ENCODE assay signal across 1 cellular context in the genomic region with DNA sequence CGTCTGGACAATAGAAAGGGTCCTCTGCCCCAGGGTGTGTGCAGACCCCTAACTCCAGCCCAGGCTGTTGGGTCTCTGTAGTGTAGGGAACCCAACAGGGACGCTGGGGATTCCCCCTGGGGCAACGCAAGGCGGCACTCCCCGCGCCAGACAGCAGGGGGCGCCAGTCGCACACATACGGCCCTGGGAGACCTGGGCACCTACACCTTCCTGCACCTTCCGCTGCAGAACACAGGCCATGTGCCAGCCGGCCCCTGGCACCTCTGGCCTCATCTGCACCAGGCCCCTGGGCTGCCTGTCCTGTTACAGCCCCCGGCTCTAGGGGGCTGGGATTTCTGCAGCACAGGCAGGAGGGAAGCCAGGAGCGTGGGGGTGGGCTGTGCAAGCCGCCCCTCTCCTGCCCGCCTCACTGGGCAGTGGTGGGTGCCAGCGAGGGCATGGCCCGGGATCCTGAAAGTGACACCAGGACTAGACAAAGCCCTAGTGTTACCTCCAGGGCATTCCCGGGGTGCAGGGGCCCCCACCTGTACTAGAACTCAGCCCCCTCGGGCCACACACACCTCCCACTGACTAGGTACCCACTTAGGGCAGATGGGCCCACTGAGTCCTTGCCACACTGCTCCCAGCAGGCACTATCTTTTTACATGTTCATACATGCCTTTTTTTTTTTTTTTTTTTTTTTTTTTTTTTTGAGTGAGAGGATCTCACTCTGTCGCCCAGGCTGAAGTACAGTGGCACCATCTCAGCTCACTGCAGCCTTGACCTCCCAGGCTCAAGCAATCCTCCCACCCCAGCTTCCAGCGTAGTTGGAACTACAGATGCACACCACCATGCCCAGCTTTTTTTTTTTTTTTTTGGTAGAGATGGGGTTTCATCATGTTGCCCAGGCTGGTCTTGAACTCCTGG.
TF ChIP-seq lines count a peak whose summit lies in the region.

No MANE protein-coding gene starts in this region.

TF ChIP-seq in HepG2, 621 proteins besides CTCF, POLR2A, EP300 and RAD21 (continued from another document):
- TF ChIP-seq, protein P1, sequence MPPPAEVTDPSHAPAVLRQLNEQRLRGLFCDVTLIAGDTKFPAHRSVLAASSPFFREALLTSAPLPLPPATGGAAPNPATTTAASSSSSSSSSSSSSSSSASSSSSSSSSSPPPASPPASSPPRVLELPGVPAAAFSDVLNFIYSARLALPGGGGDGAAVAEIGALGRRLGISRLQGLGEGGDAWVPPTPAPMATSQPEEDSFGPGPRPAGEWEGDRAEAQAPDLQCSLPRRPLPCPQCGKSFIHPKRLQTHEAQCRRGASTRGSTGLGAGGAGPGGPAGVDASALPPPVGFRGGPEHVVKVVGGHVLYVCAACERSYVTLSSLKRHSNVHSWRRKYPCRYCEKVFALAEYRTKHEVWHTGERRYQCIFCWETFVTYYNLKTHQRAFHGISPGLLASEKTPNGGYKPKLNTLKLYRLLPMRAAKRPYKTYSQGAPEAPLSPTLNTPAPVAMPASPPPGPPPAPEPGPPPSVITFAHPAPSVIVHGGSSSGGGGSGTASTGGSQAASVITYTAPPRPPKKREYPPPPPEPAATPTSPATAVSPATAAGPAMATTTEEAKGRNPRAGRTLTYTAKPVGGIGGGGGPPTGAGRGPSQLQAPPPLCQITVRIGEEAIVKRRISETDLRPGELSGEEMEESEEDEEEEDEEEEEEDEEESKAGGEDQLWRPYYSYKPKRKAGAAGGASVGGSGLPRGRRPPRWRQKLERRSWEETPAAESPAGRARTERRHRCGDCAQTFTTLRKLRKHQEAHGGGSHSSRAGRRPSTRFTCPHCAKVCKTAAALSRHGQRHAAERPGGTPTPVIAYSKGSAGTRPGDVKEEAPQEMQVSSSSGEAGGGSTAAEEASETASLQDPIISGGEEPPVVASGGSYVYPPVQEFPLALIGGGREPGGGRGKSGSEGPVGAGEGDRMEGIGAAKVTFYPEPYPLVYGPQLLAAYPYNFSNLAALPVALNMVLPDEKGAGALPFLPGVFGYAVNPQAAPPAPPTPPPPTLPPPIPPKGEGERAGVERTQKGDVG (CRISPR knock-in tag; IDR thresholded peaks at IDR 0.05; ENCODE audit: borderline replicate concordance), result peak; percentile 27; the same call in 1 of the 2 replicates
- TF ChIP-seq HNF4G (IDR thresholded peaks at IDR 0.05; ENCODE audit: borderline replicate concordance, low read depth, low read length), result no peak
- TF ChIP-seq HNF4G (CRISPR knock-in tag; IDR thresholded peaks at IDR 0.05; ENCODE audit: borderline replicate concordance, low read depth), result no peak
- no peak for TF ChIP-seq ZNF230 (CRISPR knock-in tag; IDR thresholded peaks at IDR 0.05)
- TF ChIP-seq, protein P2, sequence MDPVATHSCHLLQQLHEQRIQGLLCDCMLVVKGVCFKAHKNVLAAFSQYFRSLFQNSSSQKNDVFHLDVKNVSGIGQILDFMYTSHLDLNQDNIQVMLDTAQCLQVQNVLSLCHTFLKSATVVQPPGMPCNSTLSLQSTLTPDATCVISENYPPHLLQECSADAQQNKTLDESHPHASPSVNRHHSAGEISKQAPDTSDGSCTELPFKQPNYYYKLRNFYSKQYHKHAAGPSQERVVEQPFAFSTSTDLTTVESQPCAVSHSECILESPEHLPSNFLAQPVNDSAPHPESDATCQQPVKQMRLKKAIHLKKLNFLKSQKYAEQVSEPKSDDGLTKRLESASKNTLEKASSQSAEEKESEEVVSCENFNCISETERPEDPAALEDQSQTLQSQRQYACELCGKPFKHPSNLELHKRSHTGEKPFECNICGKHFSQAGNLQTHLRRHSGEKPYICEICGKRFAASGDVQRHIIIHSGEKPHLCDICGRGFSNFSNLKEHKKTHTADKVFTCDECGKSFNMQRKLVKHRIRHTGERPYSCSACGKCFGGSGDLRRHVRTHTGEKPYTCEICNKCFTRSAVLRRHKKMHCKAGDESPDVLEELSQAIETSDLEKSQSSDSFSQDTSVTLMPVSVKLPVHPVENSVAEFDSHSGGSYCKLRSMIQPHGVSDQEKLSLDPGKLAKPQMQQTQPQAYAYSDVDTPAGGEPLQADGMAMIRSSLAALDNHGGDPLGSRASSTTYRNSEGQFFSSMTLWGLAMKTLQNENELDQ (CRISPR knock-in tag; IDR thresholded peaks at IDR 0.05; ENCODE audit: borderline replicate concordance), result 0 out of 2 replicates have a peak, but pooled peaks have one; percentile 55
- TF ChIP-seq EED (CRISPR knock-in tag; IDR thresholded peaks at IDR 0.05), result 0 out of 2 replicates have a peak, but pooled peaks have one; percentile 13
- TF ChIP-seq HIC2 (CRISPR knock-in tag; IDR thresholded peaks at IDR 0.05; ENCODE audit: low read depth), result peak; percentile 81
- TF ChIP-seq AGO2 (optimal IDR thresholded peaks at IDR 0.05; ENCODE audit: low read depth, low read length), result peak; percentile 43
- no peak for TF ChIP-seq MAF1 (CRISPR knock-in tag; IDR thresholded peaks at IDR 0.05; ENCODE audit: borderline replicate concordance)
- TF ChIP-seq ZNF558 (CRISPR knock-in tag; IDR thresholded peaks at IDR 0.05; ENCODE audit: borderline replicate concordance), result no peak
- peak; percentile 63; the same call in 1 of the 2 replicates for TF ChIP-seq NRL (CRISPR knock-in tag; IDR thresholded peaks at IDR 0.05; ENCODE audit: borderline replicate concordance)
- TF ChIP-seq ZNF280B (CRISPR knock-in tag; IDR thresholded peaks at IDR 0.05; ENCODE audit: borderline replicate concordance), result 0 out of 2 replicates have a peak, but pooled peaks have one; percentile 25
- 0 out of 2 replicates have a peak, but pooled peaks have one; percentile 23 for TF ChIP-seq PPARG (CRISPR knock-in tag; conservative IDR thresholded peaks at IDR 0.05)
- TF ChIP-seq, protein P3, sequence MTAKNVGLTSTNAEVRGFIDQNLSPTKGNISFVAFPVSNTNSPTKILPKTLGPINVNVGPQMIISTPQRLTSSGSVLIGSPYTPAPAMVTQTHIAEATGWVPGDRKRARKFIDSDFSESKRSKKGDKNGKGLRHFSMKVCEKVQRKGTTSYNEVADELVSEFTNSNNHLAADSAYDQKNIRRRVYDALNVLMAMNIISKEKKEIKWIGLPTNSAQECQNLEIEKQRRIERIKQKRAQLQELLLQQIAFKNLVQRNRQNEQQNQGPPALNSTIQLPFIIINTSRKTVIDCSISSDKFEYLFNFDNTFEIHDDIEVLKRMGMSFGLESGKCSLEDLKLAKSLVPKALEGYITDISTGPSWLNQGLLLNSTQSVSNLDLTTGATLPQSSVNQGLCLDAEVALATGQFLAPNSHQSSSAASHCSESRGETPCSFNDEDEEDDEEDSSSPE (CRISPR knock-in tag; IDR thresholded peaks at IDR 0.05), result peak; percentile 22; the same call in 1 of the 2 replicates
- peak; percentile 21; the same call in 1 of the 2 replicates for TF ChIP-seq MYC (CRISPR knock-in tag; IDR thresholded peaks at IDR 0.05; ENCODE audit: borderline replicate concordance)
- 0 out of 2 replicates have a peak, but pooled peaks have one; percentile 30 for TF ChIP-seq IKZF5 (CRISPR knock-in tag; IDR thresholded peaks at IDR 0.05)
- TF ChIP-seq ARID5B (CRISPR knock-in tag; IDR thresholded peaks at IDR 0.05), result no peak
- 0 out of 2 replicates have a peak, but pooled peaks have one; percentile 20 for TF ChIP-seq GATAD1 (CRISPR knock-in tag; IDR thresholded peaks at IDR 0.05)
- peak; percentile 48; the same call in 1 of the 2 replicates for TF ChIP-seq ZNF788 (CRISPR knock-in tag; IDR thresholded peaks at IDR 0.05; ENCODE audit: borderline replicate concordance)
- no peak for TF ChIP-seq ZNF552 (CRISPR knock-in tag; IDR thresholded peaks at IDR 0.05; ENCODE audit: borderline replicate concordance)
- 0 out of 2 replicates have a peak, but pooled peaks have one; percentile 28 for TF ChIP-seq FOXK1 (CRISPR knock-in tag; IDR thresholded peaks at IDR 0.05; ENCODE audit: borderline replicate concordance, low read depth)
- TF ChIP-seq CREB1 (IDR thresholded peaks at IDR 0.05), result no peak
- no peak for TF ChIP-seq CREB1 (CRISPR knock-in tag; IDR thresholded peaks at IDR 0.05)
- TF ChIP-seq IRF2 (CRISPR knock-in tag; IDR thresholded peaks at IDR 0.05), result 0 out of 2 replicates have a peak, but pooled peaks have one; percentile 30
- TF ChIP-seq ZNF747 (CRISPR knock-in tag; IDR thresholded peaks at IDR 0.05; ENCODE audit: borderline replicate concordance), result no peak
- TF ChIP-seq NCOA2 (CRISPR knock-in tag; IDR thresholded peaks at IDR 0.05), result no peak
- TF ChIP-seq, protein P4, sequence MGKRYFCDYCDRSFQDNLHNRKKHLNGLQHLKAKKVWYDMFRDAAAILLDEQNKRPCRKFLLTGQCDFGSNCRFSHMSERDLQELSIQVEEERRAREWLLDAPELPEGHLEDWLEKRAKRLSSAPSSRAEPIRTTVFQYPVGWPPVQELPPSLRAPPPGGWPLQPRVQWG (CRISPR knock-in tag; IDR thresholded peaks at IDR 0.05; ENCODE audit: borderline replicate concordance, low read depth), result no peak
- TF ChIP-seq ATF2 (CRISPR knock-in tag; IDR thresholded peaks at IDR 0.05), result no peak
- TF ChIP-seq ZNF276 (CRISPR knock-in tag; IDR thresholded peaks at IDR 0.05; ENCODE audit: low read depth), result no peak
